In the genomic region with DNA sequence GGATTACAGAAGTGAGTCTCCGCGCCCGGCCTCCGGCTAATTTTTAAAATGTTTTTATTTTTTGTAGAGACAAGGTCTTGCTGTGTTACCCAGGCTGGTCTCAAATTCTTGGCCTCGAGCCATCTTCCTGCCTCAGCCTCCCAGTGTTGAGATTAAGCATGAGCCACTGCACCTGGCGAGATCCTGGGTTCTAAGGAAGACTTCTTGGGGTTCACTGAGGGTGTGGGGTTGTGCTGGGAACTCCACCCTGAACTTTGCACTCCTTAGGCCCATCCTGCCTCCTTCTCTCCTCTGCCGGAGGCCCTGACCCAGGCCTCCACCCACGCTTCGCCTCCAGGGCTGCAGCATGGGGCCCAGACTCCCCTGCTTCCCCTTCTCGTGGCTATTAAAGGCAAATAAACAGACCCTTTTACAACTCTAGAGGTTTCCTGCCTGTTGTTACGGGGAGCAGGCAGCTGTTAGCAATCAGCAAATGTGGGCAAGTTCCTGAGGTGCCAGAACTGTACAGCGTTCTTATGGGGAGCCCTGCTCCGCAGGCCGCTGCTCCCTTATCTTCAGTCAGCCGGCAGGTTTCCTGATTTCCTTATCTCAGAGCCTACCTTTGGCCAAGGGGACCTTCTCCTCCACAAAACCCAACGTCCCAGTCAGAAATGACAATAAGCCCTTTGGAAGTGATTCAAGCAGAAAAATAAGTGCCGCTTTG, we compare ENCODE assay signal across 11 cellular contexts. TPM values are rescaled to one million over a fixed set of nuclear protein-coding genes. Genes with fewer than 3 reads are reported as not detected.
DNase-seq lines count a peak whose midpoint lies in the region; ATAC-seq and TF ChIP-seq lines count a peak whose summit lies in the region.
"Had no signal": no experiment of that assay in that cellular context is flagged by ENCODE, and none has a peak within 500 bp of the region (broad histone marks: within the 10 kb centered on the region; RNA-seq: fewer than 3 reads in every experiment).

No MANE protein-coding gene starts in this region.

- H3K4me3 ChIP-seq in SK-N-MC = peak overlapping the region; percentile 51
- H3K4me3 ChIP-seq: thoracic aorta had no signal

- H3K4me1 Mint-ChIP-seq in neural crest cell = peaks cover 21% of the 10 kb centered on the region
- H3K4me1 Mint-ChIP-seq: central memory CD8-positive, alpha-beta T cell had no signal

- no peak overlapping the region for H3K4me3 Mint-ChIP-seq in neural crest cell
- H3K4me3 Mint-ChIP-seq: central memory CD8-positive, alpha-beta T cell had no signal

- ATAC-seq in HG02885 (IDR thresholded peaks at IDR 0.05; ENCODE audit: poor library complexity, unreplicated experiment) (peak; percentile 54), HG02571 (IDR thresholded peaks at IDR 0.05; ENCODE audit: unreplicated experiment) (no peak), GM21619 (IDR thresholded peaks at IDR 0.05; ENCODE audit: unreplicated experiment) (no peak)

- H3K27ac Mint-ChIP-seq in neural crest cell (ENCODE audit: unreplicated experiment) = peak overlapping the region; percentile 53

- peak overlapping the region; percentile 63 for H3K9ac ChIP-seq in SK-N-MC (ENCODE audit: insufficient read length)

- no peaks in the 10 kb centered on the region for H3K9me3 ChIP-seq in SK-N-MC (ENCODE audit: low read depth, low read length)
- H3K9me3 ChIP-seq: thoracic aorta had no signal

- H3K9me3 Mint-ChIP-seq in neural crest cell = no peaks in the 10 kb centered on the region
- H3K9me3 Mint-ChIP-seq: central memory CD8-positive, alpha-beta T cell had no signal

- no peaks in the 10 kb centered on the region for H3K27me3 Mint-ChIP-seq in neural crest cell (ENCODE audit: low read depth)
- H3K27me3 Mint-ChIP-seq: central memory CD8-positive, alpha-beta T cell had no signal

- H3K27ac ChIP-seq in SK-N-MC = peak overlapping the region; percentile 91
- H3K27ac ChIP-seq: thoracic aorta had no signal

- H3K36me3 ChIP-seq in SK-N-MC (ENCODE audit: insufficient read depth, low read length) = no peaks in the 10 kb centered on the region
- H3K36me3 ChIP-seq: thoracic aorta had no signal

- in situ Hi-C loops in GM13977 (cut with MboI; ENCODE audit: low pct_unique_long_range_greater_than_20kb, low sequenced_read_pairs, unreplicated experiment) = no loop called here

- TF ChIP-seq CTCF in GM13977 (IDR thresholded peaks at IDR 0.05; ENCODE audit: extremely low read depth, insufficient read depth, missing control alignments) (no peak), neural crest cell (conservative IDR thresholded peaks at IDR 0.05) (no peak)

- no peaks in the 10 kb centered on the region for H3K36me3 Mint-ChIP-seq in neural crest cell (ENCODE audit: low read depth)

- DNase-seq in GM13977 (ENCODE audit: low spot score) (peak; percentile 46), SK-N-MC (ENCODE audit: low read depth, low spot score) (no peak), neural crest cell (ENCODE audit: low read depth, low spot score) (no peak), RKO (ENCODE audit: low spot score) (no peak)
- no peak for DNase-seq in activated naive CD4-positive, alpha-beta T cell (lab: John Stamatoyannopoulos, UW)
- DNase-seq: NK-92 treated with Interleukin-12 subunit alpha and Interleukin-12 subunit beta, amount 100 ng/mL, for 24 hours had no signal

RNA-seq across cellular contexts. Expression of gene LIN9, which starts 41.0 kb away (rescaled TPM):
- 14.0 and 14.8 TPM in 2 replicates for total RNA-seq in neural crest cell

RNA-seq across cellular contexts. Expression of gene PARP1, which starts 57.9 kb away (rescaled TPM):
- 313 and 329 TPM in 2 replicates for total RNA-seq in neural crest cell
